In genomic region chr21:19440792-19441494, GRCh38 we compare ENCODE assay signal across 1 cellular context.
TF ChIP-seq lines count a peak whose summit lies in the region.

No MANE protein-coding gene starts in this region.

TF ChIP-seq in WTC11, 78 proteins besides CTCF, POLR2A, EP300 and RAD21 (continued from another document):
- TF ChIP-seq USF2 (CRISPR knock-in tag; IDR thresholded peaks at IDR 0.05) = no peak
- TF ChIP-seq ZNF416 (CRISPR knock-in tag; IDR thresholded peaks at IDR 0.05) = no peak
- TF ChIP-seq ZNF671 (CRISPR knock-in tag; IDR thresholded peaks at IDR 0.05) = no peak
- no peak for TF ChIP-seq ZNF121 (CRISPR knock-in tag; IDR thresholded peaks at IDR 0.05)
- no peak for TF ChIP-seq HMGXB4 (CRISPR knock-in tag; IDR thresholded peaks at IDR 0.05)
TF ChIP-seq in WTC11: peak in this region for 0.
